ENCODE assay signal across 9 cellular contexts in the genomic region with DNA sequence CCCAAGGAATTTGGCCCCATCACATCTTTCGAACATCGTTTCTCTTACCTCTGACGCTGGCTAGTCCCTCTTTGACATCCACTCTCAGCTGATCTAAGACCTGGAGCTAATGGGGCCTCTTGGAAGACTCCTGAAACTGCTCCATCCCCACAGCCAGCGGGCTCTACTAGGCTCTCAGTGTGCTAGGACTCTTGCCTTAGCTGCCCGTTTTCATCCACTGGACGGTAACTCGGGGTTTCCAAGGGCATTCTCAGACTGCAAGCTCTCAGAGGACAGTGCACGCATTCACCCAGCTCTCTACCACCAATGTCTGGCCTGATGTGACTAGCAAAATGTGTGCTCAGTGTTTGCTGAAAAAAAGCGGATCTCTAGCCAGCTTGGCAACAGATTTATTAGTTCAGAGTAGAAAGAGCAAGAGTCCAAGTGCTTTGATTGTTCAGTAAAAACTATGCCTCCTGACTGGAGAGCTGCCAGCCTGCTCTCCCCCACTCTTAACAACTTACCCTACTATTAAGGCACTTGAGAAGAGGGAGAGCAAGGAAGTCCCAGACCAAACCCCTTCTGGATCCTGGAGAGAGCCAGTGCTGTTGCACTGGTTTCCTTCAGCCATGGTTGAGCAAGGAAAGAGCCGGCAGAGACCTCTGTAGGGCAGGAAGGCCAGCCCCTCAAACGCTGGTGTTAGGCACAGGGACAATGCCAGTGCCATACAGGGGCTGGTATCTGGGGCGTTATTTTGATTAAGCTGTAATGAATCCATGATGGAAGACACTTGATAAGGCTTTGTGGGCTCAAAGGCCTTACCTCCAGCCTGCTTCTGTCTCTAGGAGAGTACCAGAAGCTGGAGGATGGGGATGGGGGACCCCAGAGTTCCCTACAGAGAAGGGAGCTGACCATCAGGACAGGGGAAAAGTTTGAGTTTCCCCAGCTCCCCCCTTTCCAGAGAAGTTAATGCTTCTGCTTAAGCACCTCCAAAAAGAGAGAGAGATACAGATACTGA. TPM values are rescaled to one million over a fixed set of nuclear protein-coding genes. Genes with fewer than 3 reads are reported as not detected.
DNase-seq lines count a peak whose midpoint lies in the region; ATAC-seq and TF ChIP-seq lines count a peak whose summit lies in the region.
"Had no signal": no experiment of that assay in that cellular context is flagged by ENCODE, and none has a peak within 500 bp of the region (broad histone marks: within the 10 kb centered on the region; RNA-seq: fewer than 3 reads in every experiment).

No MANE protein-coding gene starts in this region.

- intact Hi-C loops in CD8-positive, alpha-beta T cell (cut with DNase I, micrococcal nuclease) = loop anchor here (1.0 to 5.0 kb wide), 3 partner anchors 9 to 204 kb away; partner anchors contain the start of genes CFL1 (in 2 of the 2) and RELA (in 1 of the 2)
- intact Hi-C loops in ascending aorta (cut with DNase I) (loop anchor here (1.0 to 5.0 kb wide), 3 partner anchors 9 to 111 kb away; partner anchors contain the start of genes FAM89B, RELA and ZNRD2), right lobe of liver (cut with DNase I) (no loop called here)

- CTCF ChIA-PET in CD8-positive, alpha-beta T cell (lab: Charles Lee) = interaction anchor here (1.2 to 3.2 kb wide), 7 partner anchors 9 to 65 kb away, joined by 3 to 15 read pairs (median 4); partner anchors contain the start of gene RELA

- POLR2A ChIA-PET in CD8-positive, alpha-beta T cell (lab: Charles Lee) = interaction anchor here (0.6 to 8.7 kb wide), 19 partner anchors 9 to 920 kb away, joined by 3 to 156 read pairs (median 4); partner anchors contain the start of genes C11orf68, CCDC85B, EHBP1L1 and PCNX3

- peaks cover 46% of the 10 kb centered on the region for H3K4me1 Mint-ChIP-seq in CD8-positive, alpha-beta T cell (ENCODE audit: low read depth)

- peak overlapping the region; percentile 94 for H3K27ac ChIP-seq in CD8-positive, alpha-beta T cell (ENCODE audit: low read depth, low read length)
- H3K27ac ChIP-seq in HL-60 (replicated peaks) (peak overlapping the region; percentile 80), ascending aorta (peak overlapping the region; percentile 89 to 93), right lobe of liver (peak overlapping the region; percentile 91 to 97 (median 94)), thymus (ENCODE audit: low read depth) (peak overlapping the region; percentile 94)

- H3K9me3 Mint-ChIP-seq in CD8-positive, alpha-beta T cell = no peaks in the 10 kb centered on the region

- in situ Hi-C loops in G401 (cut with HindIII; ENCODE audit: low sequenced_read_pairs) = no loop called here

- ATAC-seq in CD8-positive, alpha-beta T cell = no peak
- ATAC-seq in right lobe of liver (peak; percentile 41 to 64 (median 60)), HG03025 (IDR thresholded peaks at IDR 0.05; ENCODE audit: low FRiP score, unreplicated experiment) (no peak)

- H3K36me3 Mint-ChIP-seq in CD8-positive, alpha-beta T cell = peaks cover 83% of the 10 kb centered on the region

- H3K36me3 ChIP-seq in CD8-positive, alpha-beta T cell (ENCODE audit: insufficient read depth, low read length) = peaks cover 55% of the 10 kb centered on the region
- H3K36me3 ChIP-seq in ascending aorta = peaks cover 58 to 68% of the 10 kb centered on the region in 2 donors
- peaks cover 0 to 42% (median 22%) of the 10 kb centered on the region in 4 donors for H3K36me3 ChIP-seq in right lobe of liver
- H3K36me3 ChIP-seq in thymus (ENCODE audit: control insufficient read depth, insufficient read depth) = peaks cover 67% of the 10 kb centered on the region

- WGBS in right lobe of liver (ENCODE audit: insufficient coverage, low coverage, low lambda C conversion rate, missing lambda C conversion rate) = 8% methylated on average over 12 of the region's 12 CpGs
- WGBS in thymus = 59% methylated on average over 12 of the region's 12 CpGs

- no peaks in the 10 kb centered on the region for H3K27me3 ChIP-seq in CD8-positive, alpha-beta T cell (ENCODE audit: insufficient read depth, low read length)
- H3K27me3 ChIP-seq in HL-60 (ENCODE audit: insufficient read depth, poor library complexity, severe bottlenecking) (no peaks in the 10 kb centered on the region), ascending aorta (no peaks in the 10 kb centered on the region), right lobe of liver (no peaks in the 10 kb centered on the region), thymus (ENCODE audit: control insufficient read depth, insufficient read depth) (no peaks in the 10 kb centered on the region)

- TF ChIP-seq POLR2A in right lobe of liver (IDR thresholded peaks at IDR 0.05) = peak; percentile 38

- H3K4me3 ChIP-seq in CD8-positive, alpha-beta T cell (ENCODE audit: low read depth, low read length) = peak overlapping the region; percentile 83
- H3K4me3 ChIP-seq in HL-60 (replicated peaks; ENCODE audit: insufficient read depth, low read length) = peak overlapping the region; percentile 12
- peak overlapping the region; percentile 51 to 62 for H3K4me3 ChIP-seq in ascending aorta
- H3K4me3 ChIP-seq in right lobe of liver = peak overlapping the region; percentile 58 to 66 (median 63)
- H3K4me3 ChIP-seq in thymus (ENCODE audit: low read length) = peak overlapping the region; percentile 58

- no peak for DNase-seq in CD8-positive, alpha-beta T cell
- DNase-seq in HL-60 (ENCODE audit: low read depth in 1 of 2, low spot score in 1 of 2) (no peak), ascending aorta (ENCODE audit: low spot score in 2 of 2) (peak in 1 of 2 donors; percentile 59), right lobe of liver (peak in 1 of 3 donors; percentile 82), G401 (ENCODE audit: low spot score) (no peak)
- no peak for DNase-seq in stimulated activated naive CD4-positive, alpha-beta T cell treated with Interleukin-2 at 50 U/mL for 16 hours (lab: John Stamatoyannopoulos, UW)

- H3K27ac Mint-ChIP-seq in CD8-positive, alpha-beta T cell = peak overlapping the region; percentile 98

- TF ChIP-seq CTCF in CD8-positive, alpha-beta T cell (IDR thresholded peaks at IDR 0.05) = no peak
- TF ChIP-seq CTCF in HL-60 (IDR thresholded peaks at IDR 0.05; ENCODE audit: insufficient read depth, low read length) (no peak), ascending aorta (IDR thresholded peaks at IDR 0.05) (no peak), right lobe of liver (IDR thresholded peaks at IDR 0.05) (no peak)

- peak overlapping the region; percentile 86 for H3K4me3 Mint-ChIP-seq in CD8-positive, alpha-beta T cell

- no peaks in the 10 kb centered on the region for H3K9me3 ChIP-seq in CD8-positive, alpha-beta T cell (ENCODE audit: low read length)
- H3K9me3 ChIP-seq in ascending aorta (no peaks in the 10 kb centered on the region), right lobe of liver (no peaks in the 10 kb centered on the region), thymus (ENCODE audit: control insufficient read depth) (no peaks in the 10 kb centered on the region)

- peaks cover 27% of the 10 kb centered on the region for H3K4me1 ChIP-seq in CD8-positive, alpha-beta T cell (ENCODE audit: insufficient read depth, low read length)
- H3K4me1 ChIP-seq in ascending aorta (peaks cover 12 to 17% of the 10 kb centered on the region in 2 donors), right lobe of liver (peaks cover 0 to 36% (median 17%) of the 10 kb centered on the region in 4 donors), thymus (ENCODE audit: control insufficient read depth, insufficient read depth, low read length) (peaks cover 9% of the 10 kb centered on the region)

- H3K27me3 Mint-ChIP-seq in CD8-positive, alpha-beta T cell (ENCODE audit: low read depth) = no peaks in the 10 kb centered on the region

RNA-seq across cellular contexts. Expression of gene RELA, which starts 9.2 kb away (rescaled TPM):
- total RNA-seq in CD8-positive, alpha-beta T cell = 100 to 1,000 TPM; 380 to 384 TPM
- total RNA-seq in ascending aorta (115 TPM), right lobe of liver (10 to 100 TPM; 27.8 to 51.1 (median 41.9) TPM)
- polyA plus RNA-seq in thymus = 41.9 TPM
- total RNA-seq in G401 (2014; rRNA removed; shearing (Covaris generic)) = 29.7 and 38.0 TPM in 2 replicates

RNA-seq across cellular contexts. Expression of gene SIPA1, which starts 15.6 kb away (rescaled TPM):
- 100 to 1,000 TPM; 397 to 405 TPM for total RNA-seq in CD8-positive, alpha-beta T cell
- total RNA-seq in ascending aorta (145 TPM), right lobe of liver (10 to 100 TPM; 21.1 to 34.1 (median 25.3) TPM)
- 153 TPM for polyA plus RNA-seq in thymus
- total RNA-seq in G401 (2014; rRNA removed; shearing (Covaris generic)) = 22.5 and 25.2 TPM in 2 replicates

RNA-seq across cellular contexts. Expression of gene PCNX3, which starts 38.0 kb away (rescaled TPM):
- 10 to 100 TPM; 52.7 to 56.4 TPM for total RNA-seq in CD8-positive, alpha-beta T cell
- 181 TPM for total RNA-seq in ascending aorta
- 10 to 100 TPM; 11.2 to 32.9 (median 12.4) TPM for total RNA-seq in right lobe of liver
- polyA plus RNA-seq in thymus = 23.4 TPM
- 27.4 and 29.0 TPM in 2 replicates for total RNA-seq in G401 (2014; rRNA removed; shearing (Covaris generic))

RNA-seq across cellular contexts. Expression of gene MAP3K11, which starts 39.5 kb away (rescaled TPM):
- 10 to 100 TPM; 56.6 to 65.7 TPM for total RNA-seq in CD8-positive, alpha-beta T cell
- 121 TPM for total RNA-seq in ascending aorta
- 10 to 100 TPM; 48.3 to 67.1 (median 60.9) TPM for total RNA-seq in right lobe of liver
- 61.0 TPM for polyA plus RNA-seq in thymus
- total RNA-seq in G401 (2014; rRNA removed; shearing (Covaris generic)) = 32.6 and 34.3 TPM in 2 replicates

RNA-seq across cellular contexts. Expression of gene KCNK7, which starts 57.9 kb away (rescaled TPM):
- total RNA-seq in CD8-positive, alpha-beta T cell = 10 to 100 TPM in 1 of 2 experiments, 1 to 10 TPM in 1; 9.1 to 11.1 TPM
- not detected for total RNA-seq in ascending aorta
- under 1 TPM in 1 of 6 experiments, not detected in 5; 0.31 TPM for total RNA-seq in right lobe of liver
- 3.8 TPM for polyA plus RNA-seq in thymus
- total RNA-seq in G401 (2014; rRNA removed; shearing (Covaris generic)) = 0.12 TPM in 1 of 2 replicates, not detected in the other
- total RNA-seq: NCI-H460 had no signal

Comparison
In these comparisons a context has a peak if more than half of its experiments do, and no peak if none do; other contexts are left out.
1. ATAC-seq: peak in right lobe of liver (4 of 4); none in CD8-positive, alpha-beta T cell (single experiment) and HG03025 (single experiment).
2. H3K4me3 ChIP-seq: peak in every context shown above with its lines; median percentile 83 in CD8-positive, alpha-beta T cell; 63 in right lobe of liver; 58 in thymus; 56 in ascending aorta; 12 in HL-60.
3. intact Hi-C loops: an anchor here in CD8-positive, alpha-beta T cell (1.0 to 5.0 kb wide) and ascending aorta (1.0 to 5.0 kb wide); none called in right lobe of liver.
4. Peak in every context shown above with its lines, with median percentiles within 50 percentile points of each other: H3K27ac ChIP-seq.